ENCODE assay signal across 1 cellular context in genomic region chr6:125962900-125963497, GRCh38.
TF ChIP-seq lines count a peak whose summit lies in the region.

No MANE protein-coding gene starts in this region.

TF ChIP-seq in K562, 482 proteins besides CTCF, POLR2A, EP300 and RAD21:
- TF ChIP-seq, protein P1, sequence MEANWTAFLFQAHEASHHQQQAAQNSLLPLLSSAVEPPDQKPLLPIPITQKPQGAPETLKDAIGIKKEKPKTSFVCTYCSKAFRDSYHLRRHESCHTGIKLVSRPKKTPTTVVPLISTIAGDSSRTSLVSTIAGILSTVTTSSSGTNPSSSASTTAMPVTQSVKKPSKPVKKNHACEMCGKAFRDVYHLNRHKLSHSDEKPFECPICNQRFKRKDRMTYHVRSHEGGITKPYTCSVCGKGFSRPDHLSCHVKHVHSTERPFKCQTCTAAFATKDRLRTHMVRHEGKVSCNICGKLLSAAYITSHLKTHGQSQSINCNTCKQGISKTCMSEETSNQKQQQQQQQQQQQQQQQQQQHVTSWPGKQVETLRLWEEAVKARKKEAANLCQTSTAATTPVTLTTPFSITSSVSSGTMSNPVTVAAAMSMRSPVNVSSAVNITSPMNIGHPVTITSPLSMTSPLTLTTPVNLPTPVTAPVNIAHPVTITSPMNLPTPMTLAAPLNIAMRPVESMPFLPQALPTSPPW (CRISPR knock-in tag; IDR thresholded peaks at IDR 0.05) = 0 out of 2 replicates have a peak, but pooled peaks have one; percentile 29
- peak; percentile 42; the same call in 1 of the 2 replicates for TF ChIP-seq SMARCA4 (IDR thresholded peaks at IDR 0.05)
- TF ChIP-seq DPF2 (IDR thresholded peaks at IDR 0.05) = 0 out of 2 replicates have a peak, but pooled peaks have one; percentile 23
- peak; percentile 31; the same call in 1 of the 2 replicates for TF ChIP-seq SMARCE1 (IDR thresholded peaks at IDR 0.05)
- no peak for TF ChIP-seq CBX1 (IDR thresholded peaks at IDR 0.05; ENCODE audit: low read depth)
- TF ChIP-seq ZNF449 (CRISPR knock-in tag; IDR thresholded peaks at IDR 0.05) = no peak
- TF ChIP-seq SOX6 (IDR thresholded peaks at IDR 0.05) = peak; percentile 63
- peak; percentile 14; the same call in 1 of the 2 replicates for TF ChIP-seq PKNOX1 (IDR thresholded peaks at IDR 0.05)
- TF ChIP-seq SUPT5H (IDR thresholded peaks at IDR 0.05) = no peak
- peak in 1 of 2 experiments; percentile 50; a peak in 1 of 4 replicates for TF ChIP-seq KDM1A (IDR thresholded peaks at IDR 0.05)
- TF ChIP-seq CTBP1 (IDR thresholded peaks at IDR 0.05; ENCODE audit: borderline replicate concordance) = peak; percentile 25; the same call in 1 of the 2 replicates
- no peak for TF ChIP-seq HNRNPH1 (optimal IDR thresholded peaks at IDR 0.05; ENCODE audit: low read depth, low read length)
- TF ChIP-seq JUNB (CRISPR knock-in tag; conservative IDR thresholded peaks at IDR 0.05) = no peak
- TF ChIP-seq ARID1B (IDR thresholded peaks at IDR 0.05) = peak; percentile 27; the same call in 1 of the 2 replicates
- TF ChIP-seq ZNF384 (IDR thresholded peaks at IDR 0.05; ENCODE audit: low read depth, low read length) = no peak
- peak; percentile 42 for TF ChIP-seq CBFA2T3 (IDR thresholded peaks at IDR 0.05)
- TF ChIP-seq CHD7 (IDR thresholded peaks at IDR 0.05; ENCODE audit: low read depth, low read length) = no peak
